ENCODE assay signal across 9 cellular contexts in genomic region chr6:52352239-52353008, GRCh38. TPM values are rescaled to one million over a fixed set of nuclear protein-coding genes. Genes with fewer than 3 reads are reported as not detected.
A peak's percentile ranks its signal among the peaks of the same experiment; 100 is the strongest.
DNase-seq lines count a peak whose midpoint lies in the region; ATAC-seq and TF ChIP-seq lines count a peak whose summit lies in the region.
"Had no signal": no experiment of that assay in that cellular context is flagged by ENCODE, and none has a peak within 500 bp of the region (broad histone marks: within the 10 kb centered on the region; RNA-seq: fewer than 3 reads in every experiment).

No MANE protein-coding gene starts in this region.

- H3K79me2 ChIP-seq in fibroblast of lung (ENCODE audit: control insufficient read depth, insufficient read depth, low read length) = no peaks in the 10 kb centered on the region

- no peak overlapping the region for H3K4me3 ChIP-seq in fibroblast of lung (replicated peaks in 1 of 4; ENCODE audit: control extremely low read depth in 1 of 4, insufficient read depth in 1 of 4, low read depth in 3 of 4, low read length in 4 of 4)

- POLR2A ChIA-PET in RWPE1 (lab: Yijun Ruan, JAX; ENCODE audit: low non-redundant PET) = interaction anchor here (1.0 kb wide), 1 partner anchor 68 kb away, joined by 4 read pairs; the partner anchor contains the start of gene MCM3

- no peaks in the 10 kb centered on the region for H3K36me3 ChIP-seq in fibroblast of lung (ENCODE audit: control insufficient read depth, insufficient read depth, low read length)

- no peak for TF ChIP-seq CTCF in RWPE1 (conservative IDR thresholded peaks at IDR 0.05; ENCODE audit: low read depth)
- no peak for TF ChIP-seq CTCF in fibroblast of lung (conservative IDR thresholded peaks at IDR 0.05 in 1 of 2, IDR thresholded peaks at IDR 0.05 in 1 of 2; ENCODE audit: low read depth in 1 of 2, low read length in 2 of 2)

- H3K9me3 Mint-ChIP-seq in T-helper 2 cell treated with Interferon-gamma antibody and Interleukin-4, amounts not matched to agents 5 μg/mL and 100 μg/mL, for 36 hours = no peaks in the 10 kb centered on the region

- H3K9ac ChIP-seq in fibroblast of lung (ENCODE audit: insufficient read depth, low read length) = no peak overlapping the region

- H3K27ac ChIP-seq in RWPE1 (peak overlapping the region; percentile 57), fibroblast of lung (ENCODE audit: insufficient read depth, low read length) (peak overlapping the region; percentile 78)

- no peaks in the 10 kb centered on the region for H3K9me3 ChIP-seq in fibroblast of lung (ENCODE audit: control insufficient read depth, insufficient read depth, low read depth, low read length)

- peak overlapping the region; percentile 87 for H2AFZ ChIP-seq in fibroblast of lung (ENCODE audit: low read length)

- H3K4me1 ChIP-seq in fibroblast of lung (ENCODE audit: control insufficient read depth, extremely low read depth, insufficient read depth, low read length) = peaks cover 9% of the 10 kb centered on the region

- H3K27ac Mint-ChIP-seq in T-helper 2 cell treated with Interferon-gamma antibody and Interleukin-4, amounts not matched to agents 5 μg/mL and 100 μg/mL, for 36 hours = no peak overlapping the region
- H3K27ac Mint-ChIP-seq: activated naive CD8-positive, alpha-beta T cell had no signal

- H3K27me3 Mint-ChIP-seq in T-helper 2 cell treated with Interferon-gamma antibody and Interleukin-4, amounts not matched to agents 5 μg/mL and 100 μg/mL, for 36 hours (ENCODE audit: low read depth) = peaks cover 3% of the 10 kb centered on the region
- H3K27me3 Mint-ChIP-seq: activated naive CD8-positive, alpha-beta T cell had no signal

- CTCF ChIA-PET in RWPE1 (lab: Yijun Ruan, JAX) = no interaction called here

- no peaks in the 10 kb centered on the region for H3K36me3 Mint-ChIP-seq in T-helper 2 cell treated with Interferon-gamma antibody and Interleukin-4, amounts not matched to agents 5 μg/mL and 100 μg/mL, for 36 hours (ENCODE audit: low read depth)
- H3K36me3 Mint-ChIP-seq: activated naive CD8-positive, alpha-beta T cell had no signal

- ATAC-seq in GM21447 (IDR thresholded peaks at IDR 0.05; ENCODE audit: unreplicated experiment) (peak; percentile 95), HG03575 (IDR thresholded peaks at IDR 0.05; ENCODE audit: extremely low read depth, insufficient number of reproducible peaks, low FRiP score, unreplicated experiment) (peak; percentile 90)

- peak overlapping the region; percentile 76 for H3K4me2 ChIP-seq in fibroblast of lung (ENCODE audit: extremely low read depth, insufficient read depth, low read length)

- H3K4me1 Mint-ChIP-seq in T-helper 2 cell treated with Interferon-gamma antibody and Interleukin-4, amounts not matched to agents 5 μg/mL and 100 μg/mL, for 36 hours (ENCODE audit: low read depth) = peaks cover 25% of the 10 kb centered on the region

- intact Hi-C loops in posterior vena cava (cut with DNase I) = no loop called here

- H3K4me3 Mint-ChIP-seq in T-helper 2 cell treated with Interferon-gamma antibody and Interleukin-4, amounts not matched to agents 5 μg/mL and 100 μg/mL, for 36 hours = no peak overlapping the region
- H3K4me3 Mint-ChIP-seq: activated naive CD8-positive, alpha-beta T cell had no signal

- H3K27me3 ChIP-seq in fibroblast of lung (ENCODE audit: control insufficient read depth, insufficient read depth, low read length) = no peaks in the 10 kb centered on the region

- H4K20me1 ChIP-seq in fibroblast of lung (ENCODE audit: control insufficient read depth, extremely low read depth, insufficient read depth, low read length) = no peaks in the 10 kb centered on the region

- DNase-seq in GM03348 (ENCODE audit: low spot score) (peak; percentile 82), RWPE1 (ENCODE audit: low spot score) (peak; percentile 82), fibroblast of lung (ENCODE audit: low read depth in 2 of 2) (peak; percentile 94 to 95), pulmonary artery endothelial cell (ENCODE audit: low read depth, low spot score) (peak; percentile 51), posterior vena cava (ENCODE audit: low spot score) (no peak)
- no peak for DNase-seq in T-helper 2 cell treated with Interferon-gamma antibody and Interleukin-4, amounts not matched to agents 5 μg/mL and 100 μg/mL, for 36 hours (ENCODE audit: low spot score)

RNA-seq across cellular contexts. Expression of gene PAQR8, which starts 9.5 kb away (rescaled TPM):
- 5.1 and 6.1 TPM in 2 replicates for total RNA-seq in fibroblast of lung
- 2.6 and 4.3 TPM in 2 replicates for polyA plus RNA-seq in fibroblast of lung
- 2.3 and 3.5 TPM in 2 replicates for polyA plus RNA-seq in fibroblast of lung (2012)
- 3.9 and 11.8 TPM in 2 replicates for polyA minus RNA-seq in fibroblast of lung (ENCODE audit: low replicate concordance)
- 4.2 and 7.5 TPM in 2 replicates for total RNA-seq in pulmonary artery endothelial cell
- 1 to 10 TPM; 3.9 TPM for total RNA-seq in posterior vena cava

Comparison
In these comparisons a context has a peak if more than half of its experiments do, and no peak if none do; other contexts are left out.
1. DNase-seq: peak in GM03348 (single experiment), RWPE1 (single experiment), fibroblast of lung (2 of 2) and pulmonary artery endothelial cell (single experiment); none in posterior vena cava (single experiment) and T-helper 2 cell treated with Interferon-gamma antibody and Interleukin-4, amounts not matched to agents 5 μg/mL and 100 μg/mL, for 36 hours (single experiment).